Comparison of ENCODE assay signal across 8 cellular contexts in genomic region chr9:83538172-83538889, GRCh38. TPM values are rescaled to one million over a fixed set of nuclear protein-coding genes. Genes with fewer than 3 reads are reported as not detected.
DNase-seq lines count a peak whose midpoint lies in the region; ATAC-seq and TF ChIP-seq lines count a peak whose summit lies in the region.

FRMD3 (minus strand) TSS chr9:83538401; CDS start chr9:83538231, 170 bp downstream.

- H3K27me3 Mint-ChIP-seq in activated T-cell treated with anti-CD3 and anti-CD28 coated beads, Interleukin-2, amount 50 U/mL, for 72 hours (ENCODE audit: low read depth): peaks cover 25% of the 10 kb centered on the region
- H3K27me3 Mint-ChIP-seq in neural crest cell (ENCODE audit: low read depth): peaks cover 40% of the 10 kb centered on the region

- in situ Hi-C loops in G401 (cut with HindIII; ENCODE audit: low sequenced_read_pairs): no loop called here

- DNase-seq in G401 (ENCODE audit: low spot score): peak; percentile 35
- DNase-seq in NCI-H2196 treated with DMSO at 0.1 percent for 48 hours (lab: John Stamatoyannopoulos, UW; ENCODE audit: unreplicated experiment): peak; percentile 61
- peak; percentile 23 to 38 for DNase-seq in activated T-cell treated with anti-CD3 and anti-CD28 coated beads, Interleukin-2, amount 50 U/mL, for 72 hours
- peak; percentile 25 for DNase-seq in globus pallidus (ENCODE audit: low spot score)
- peak; percentile 83 for DNase-seq in neural crest cell (ENCODE audit: low read depth, low spot score)

- peak; percentile 73 for ATAC-seq in HG02642 (IDR thresholded peaks at IDR 0.05; ENCODE audit: poor library complexity, unreplicated experiment)
- ATAC-seq in activated T-cell treated with anti-CD3 and anti-CD28 coated beads, Interleukin-2, amount 50 U/mL, for 72 hours (replicated peaks in 1 of 2): peak; percentile 78 to 82
- ATAC-seq in GM18870 (IDR thresholded peaks at IDR 0.05; ENCODE audit: unreplicated experiment): no peak

- H3K9me3 Mint-ChIP-seq in activated T-cell treated with anti-CD3 and anti-CD28 coated beads, Interleukin-2, amount 50 U/mL, for 72 hours: no peaks in the 10 kb centered on the region
- no peaks in the 10 kb centered on the region for H3K9me3 Mint-ChIP-seq in neural crest cell

- H3K4me3 ChIP-seq in urinary bladder (ENCODE audit: low read depth, low read length): peak within 1 kb of the TSS; percentile 54

- TF ChIP-seq CTCF in neural crest cell (conservative IDR thresholded peaks at IDR 0.05): peak; percentile 75

- H3K4me1 ChIP-seq in urinary bladder (ENCODE audit: insufficient read depth): no peaks in the 10 kb centered on the region

- H3K36me3 Mint-ChIP-seq in activated T-cell treated with anti-CD3 and anti-CD28 coated beads, Interleukin-2, amount 50 U/mL, for 72 hours (ENCODE audit: insufficient read depth in 2 of 2): no peaks in the 10 kb centered on the region
- H3K36me3 Mint-ChIP-seq in neural crest cell (ENCODE audit: low read depth): no peaks in the 10 kb centered on the region

- peak within 1 kb of the TSS; percentile 70 for H3K27ac ChIP-seq in urinary bladder (ENCODE audit: low read depth)

- H3K36me3 ChIP-seq in urinary bladder (ENCODE audit: insufficient read depth): no peaks in the 10 kb centered on the region

- H3K4me1 Mint-ChIP-seq in activated T-cell treated with anti-CD3 and anti-CD28 coated beads, Interleukin-2, amount 50 U/mL, for 72 hours (ENCODE audit: low read depth): no peaks in the 10 kb centered on the region
- H3K4me1 Mint-ChIP-seq in neural crest cell: peaks cover 10% of the 10 kb centered on the region

- WGBS in urinary bladder: under 1% methylated on average over 85 of the region's 85 CpGs

- H3K4me3 Mint-ChIP-seq in activated T-cell treated with anti-CD3 and anti-CD28 coated beads, Interleukin-2, amount 50 U/mL, for 72 hours: peak within 1 kb of the TSS; percentile 60 to 69
- H3K4me3 Mint-ChIP-seq in neural crest cell: peak within 1 kb of the TSS; percentile 84

- no peak within 1 kb of the TSS for H3K27ac Mint-ChIP-seq in activated T-cell treated with anti-CD3 and anti-CD28 coated beads, Interleukin-2, amount 50 U/mL, for 72 hours
- H3K27ac Mint-ChIP-seq in neural crest cell (ENCODE audit: unreplicated experiment): no peak within 1 kb of the TSS

RNA-seq across cellular contexts. Expression of gene FRMD3, which starts in this region (rescaled TPM):
- 0.06 TPM in 1 of 2 replicates, not detected in the other for total RNA-seq in G401 (2014; rRNA removed; shearing (Covaris generic))
- under 1 TPM; 0.38 to 0.46 TPM for total RNA-seq in activated T-cell treated with anti-CD3 and anti-CD28 coated beads, Interleukin-2, amount 50 U/mL, for 72 hours
- total RNA-seq in neural crest cell (1.4 and 2.3 TPM in 2 replicates), urinary bladder (10.8 TPM)
- 4.8 TPM for polyA plus RNA-seq in urinary bladder

Comparison
In these comparisons a context has a peak if more than half of its experiments do, and no peak if none do; other contexts are left out.
1. Peak in DNase-seq in G401; RNA of the gene not detected or under 1 TPM.
2. Peak in DNase-seq and ATAC-seq in activated T-cell treated with anti-CD3 and anti-CD28 coated beads, Interleukin-2, amount 50 U/mL, for 72 hours; RNA of the gene not detected or under 1 TPM.
3. DNase-seq: peak in every context shown above with its lines; median percentile 83 in neural crest cell; 61 in NCI-H2196 treated with DMSO at 0.1 percent for 48 hours; 35 in G401; 30 in activated T-cell treated with anti-CD3 and anti-CD28 coated beads, Interleukin-2, amount 50 U/mL, for 72 hours; 25 in globus pallidus.